In the genomic region with DNA sequence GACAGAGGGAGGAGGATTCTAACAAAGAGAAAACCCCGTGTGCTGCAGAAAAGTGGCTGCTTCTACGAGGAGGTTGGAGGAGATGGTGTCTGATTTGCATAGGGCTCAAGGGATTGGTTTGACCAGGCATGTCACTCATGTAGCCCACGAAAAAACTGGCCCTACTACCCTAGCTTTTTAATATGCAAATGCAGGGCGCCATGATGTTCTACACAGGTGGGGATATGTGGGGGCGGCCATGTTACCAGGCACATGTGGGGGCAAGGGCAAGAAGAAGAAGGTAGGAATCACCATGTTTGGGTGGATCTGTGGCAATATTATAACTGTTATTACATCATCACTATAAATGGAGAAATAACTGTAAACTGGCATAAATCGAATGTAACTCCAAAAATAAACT, we compare ENCODE assay signal across 27 cellular contexts. TPM values are rescaled to one million over a fixed set of nuclear protein-coding genes. Genes with fewer than 3 reads are reported as not detected.
DNase-seq lines count a peak whose midpoint lies in the region; ATAC-seq and TF ChIP-seq lines count a peak whose summit lies in the region.
"Had no signal": no experiment of that assay in that cellular context is flagged by ENCODE, and none has a peak within 500 bp of the region (broad histone marks: within the 10 kb centered on the region; RNA-seq: fewer than 3 reads in every experiment).

No MANE protein-coding gene starts in this region.

- DNase-seq in NCI-H2227 (lab: John Stamatoyannopoulos, UW; ENCODE audit: unreplicated experiment) (peak; percentile 34), NCI-H2227 treated with DMSO at 0.1 percent for 48 hours (lab: John Stamatoyannopoulos, UW) (no peak), NAMALWA (ENCODE audit: low spot score) (peak; percentile 67), upper lobe of right lung (peak; percentile 10), ecto neural progenitor cell (ENCODE audit: low spot score) (no peak), right atrium auricular region (ENCODE audit: low spot score) (no peak), mammary epithelial cell (no peak)
- DNase-seq: activated B cell treated with CpG ODN at 0.5 μM for 24 hours; DMS53; NCI-H1417; NCI-H524; psoas muscle; stimulated activated CD4-positive, alpha-beta T cell treated with anti-CD3 and anti-CD28 coated beads, Interleukin-1b, Interleukin-23, amount 100 ng/mL, for 48 hours; T-helper 9 cell; transverse colon had no signal

- WGBS in mammary epithelial cell (ENCODE audit: low coverage, missing lambda C conversion rate), result 82% methylated on average over 5 of the region's 6 CpGs

- H3K4me3 Mint-ChIP-seq in brain, result no peak overlapping the region
- H3K4me3 Mint-ChIP-seq: activated B cell treated with CpG ODN at 0.5 μM for 24 hours; activated naive CD8-positive, alpha-beta T cell; activated T-helper 17 cell treated with anti-CD3 and anti-CD28 coated beads, Interleukin-2, amount 50 U/mL, for 72 hours; central memory CD8-positive, alpha-beta T cell had no signal

- peaks cover 3% of the 10 kb centered on the region for H3K4me1 ChIP-seq in upper lobe of right lung
- H3K4me1 ChIP-seq in right atrium auricular region, result peaks cover 0 to 22% of the 10 kb centered on the region in 2 donors
- H3K4me1 ChIP-seq in mammary epithelial cell (ENCODE audit: insufficient read depth, low read length), result no peaks in the 10 kb centered on the region
- H3K4me1 ChIP-seq: psoas muscle had no signal

- H3K36me3 ChIP-seq in upper lobe of right lung (no peaks in the 10 kb centered on the region), right atrium auricular region (no peaks in the 10 kb centered on the region), mammary epithelial cell (ENCODE audit: insufficient read depth, low read length) (no peaks in the 10 kb centered on the region)
- H3K36me3 ChIP-seq: ascending aorta, transverse colon had no signal

- no peak overlapping the region for H3K4me3 ChIP-seq in upper lobe of right lung
- H3K4me3 ChIP-seq in right atrium auricular region, result no peak overlapping the region
- no peak overlapping the region for H3K4me3 ChIP-seq in mammary epithelial cell (replicated peaks in 1 of 3; ENCODE audit: insufficient read depth in 1 of 3, low read depth in 2 of 3, low read length in 3 of 3)
- H3K4me3 ChIP-seq: ascending aorta, GM23248, psoas muscle, transverse colon had no signal

- dilution Hi-C loops in mammary epithelial cell (cut with HindIII; ENCODE audit: low sequenced_read_pairs), result loop anchor here (5.0 kb wide), 1 partner anchor 62 kb away; no protein-coding TSS in a partner anchor

- H3K27ac ChIP-seq in upper lobe of right lung (no peak overlapping the region), right atrium auricular region (no peak overlapping the region), mammary epithelial cell (ENCODE audit: insufficient read depth, low read depth, low read length) (no peak overlapping the region)
- H3K27ac ChIP-seq: ascending aorta, GM23248, psoas muscle, transverse colon had no signal

- peaks cover 3% of the 10 kb centered on the region for H3K27me3 Mint-ChIP-seq in brain

- H3K9me3 ChIP-seq in upper lobe of right lung, result no peaks in the 10 kb centered on the region
- H3K9me3 ChIP-seq in right atrium auricular region, result no peaks in the 10 kb centered on the region
- no peaks in the 10 kb centered on the region for H3K9me3 ChIP-seq in mammary epithelial cell (replicated peaks; ENCODE audit: insufficient read depth, low read length)
- H3K9me3 ChIP-seq: ascending aorta, psoas muscle, transverse colon had no signal

- no peak overlapping the region for H2AFZ ChIP-seq in mammary epithelial cell (ENCODE audit: low read depth, low read length)
- H2AFZ ChIP-seq: GM23248 had no signal

- H3K79me2 ChIP-seq in mammary epithelial cell (ENCODE audit: insufficient read depth, low read length), result no peaks in the 10 kb centered on the region

- in situ Hi-C loops in mammary epithelial cell (cut with MboI; ENCODE audit: low sequenced_read_pairs in 2 of 2), result no loop called here

- H3K4me1 Mint-ChIP-seq in brain, result peaks cover 36% of the 10 kb centered on the region
- H3K4me1 Mint-ChIP-seq: activated B cell treated with CpG ODN at 0.5 μM for 24 hours; activated T-helper 17 cell treated with anti-CD3 and anti-CD28 coated beads, Interleukin-2, amount 50 U/mL, for 72 hours; central memory CD8-positive, alpha-beta T cell had no signal

- no peak overlapping the region for H3K4me2 ChIP-seq in mammary epithelial cell (ENCODE audit: insufficient read depth, low read depth, low read length)

- H3K36me3 Mint-ChIP-seq in brain, result no peaks in the 10 kb centered on the region
- H3K36me3 Mint-ChIP-seq: activated naive CD8-positive, alpha-beta T cell had no signal

- intact Hi-C loops in upper lobe of right lung (cut with DNase I), result no loop called here
- intact Hi-C loops in mammary epithelial cell (cut with micrococcal nuclease), result no loop called here

- H3K9me3 Mint-ChIP-seq in brain, result peaks cover 0 to 7% (median 0%) of the 10 kb centered on the region in 5 experiments
- H3K9me3 Mint-ChIP-seq: activated B cell treated with CpG ODN at 0.5 μM for 24 hours; activated T-helper 17 cell treated with anti-CD3 and anti-CD28 coated beads, Interleukin-2, amount 50 U/mL, for 72 hours; central memory CD8-positive, alpha-beta T cell had no signal

- no peaks in the 10 kb centered on the region for H4K20me1 ChIP-seq in mammary epithelial cell (ENCODE audit: insufficient read depth, low read length)

- ATAC-seq in upper lobe of right lung, result no peak
- ATAC-seq: activated T-helper 17 cell treated with anti-CD3 and anti-CD28 coated beads, Interleukin-2, amount 50 U/mL, for 72 hours; psoas muscle had no signal

- TF ChIP-seq CTCF in brain (conservative IDR thresholded peaks at IDR 0.05), result no peak
- TF ChIP-seq CTCF in upper lobe of right lung (IDR thresholded peaks at IDR 0.05), result no peak
- no peak for TF ChIP-seq CTCF in right atrium auricular region (IDR thresholded peaks at IDR 0.05)
- TF ChIP-seq CTCF in mammary epithelial cell (conservative IDR thresholded peaks at IDR 0.05 in 1 of 2, IDR thresholded peaks at IDR 0.05 in 1 of 2; ENCODE audit: extremely low read depth in 1 of 2, insufficient read depth in 1 of 2, low read depth in 1 of 2, low read length in 2 of 2), result no peak

- peak overlapping the region in 3 of 5 experiments; percentile 45 to 80 (median 76) for H3K27ac Mint-ChIP-seq in brain
- H3K27ac Mint-ChIP-seq: activated B cell treated with CpG ODN at 0.5 μM for 24 hours; activated naive CD8-positive, alpha-beta T cell; activated T-helper 17 cell treated with anti-CD3 and anti-CD28 coated beads, Interleukin-2, amount 50 U/mL, for 72 hours had no signal

- CTCF ChIA-PET in mammary epithelial cell (lab: Charles Lee; ENCODE audit: low non-redundant PET), result no interaction called here

- peaks cover 7% of the 10 kb centered on the region for H3K27me3 ChIP-seq in upper lobe of right lung
- no peaks in the 10 kb centered on the region for H3K27me3 ChIP-seq in right atrium auricular region
- no peaks in the 10 kb centered on the region for H3K27me3 ChIP-seq in mammary epithelial cell (ENCODE audit: insufficient read depth, low read length)
- H3K27me3 ChIP-seq: ascending aorta, dorsolateral prefrontal cortex, transverse colon had no signal

- BruUV-seq in mammary epithelial cell (replicated peaks; lab: Mats Ljungman, UMichigan), result no TSS peak

- no peak overlapping the region for H3K9ac ChIP-seq in mammary epithelial cell (ENCODE audit: insufficient read depth, low read length)
- H3K9ac ChIP-seq: GM23248 had no signal

RNA-seq across cellular contexts. Expression of gene KIAA1755, which starts 9.9 kb away (rescaled TPM):
- 9.8 TPM for polyA plus RNA-seq in brain (ENCODE audit: insufficient read depth, low read depth, low replicate concordance)
- total RNA-seq in upper lobe of right lung, result 2.3 TPM
- 1 to 10 TPM; 3.1 to 4.2 TPM for total RNA-seq in right atrium auricular region
- total RNA-seq in mammary epithelial cell, result under 1 TPM; 0.40 to 0.83 TPM
- 0.41 TPM for polyA plus RNA-seq in mammary epithelial cell
- 2.3 TPM for polyA minus RNA-seq in mammary epithelial cell
- total RNA-seq: activated B cell treated with CpG ODN at 0.5 μM for 24 hours; activated T-helper 17 cell treated with anti-CD3 and anti-CD28 coated beads, Interleukin-2, amount 50 U/mL, for 72 hours; OCI-LY7 had no signal

RNA-seq across cellular contexts. Expression of gene BPI, which starts 53.3 kb away (rescaled TPM):
- 0.61 TPM for polyA plus RNA-seq in brain (ENCODE audit: insufficient read depth, low read depth, low replicate concordance)
- not detected for total RNA-seq in upper lobe of right lung
- not detected for total RNA-seq in right atrium auricular region
- total RNA-seq in mammary epithelial cell, result not detected
- not detected for polyA plus RNA-seq in mammary epithelial cell
- not detected for polyA minus RNA-seq in mammary epithelial cell
- total RNA-seq: activated B cell treated with CpG ODN at 0.5 μM for 24 hours; activated T-helper 17 cell treated with anti-CD3 and anti-CD28 coated beads, Interleukin-2, amount 50 U/mL, for 72 hours; ascending aorta; endothelial cell of umbilical vein; glomerular endothelial cell; GM23248; kidney epithelial cell; LHCN-M2; OCI-LY7; transverse colon had no signal
- polyA plus RNA-seq: endothelial cell of umbilical vein had no signal

Comparison
In these comparisons a context has a peak if more than half of its experiments do, and no peak if none do; other contexts are left out.
1. DNase-seq: peak in NCI-H2227 (single experiment), NAMALWA (single experiment) and upper lobe of right lung (single experiment); none in NCI-H2227 treated with DMSO at 0.1 percent for 48 hours (single experiment), ecto neural progenitor cell (single experiment), right atrium auricular region (single experiment) and mammary epithelial cell (single experiment).